Comparison of ENCODE assay signal across 1 cellular context in the genomic region with DNA sequence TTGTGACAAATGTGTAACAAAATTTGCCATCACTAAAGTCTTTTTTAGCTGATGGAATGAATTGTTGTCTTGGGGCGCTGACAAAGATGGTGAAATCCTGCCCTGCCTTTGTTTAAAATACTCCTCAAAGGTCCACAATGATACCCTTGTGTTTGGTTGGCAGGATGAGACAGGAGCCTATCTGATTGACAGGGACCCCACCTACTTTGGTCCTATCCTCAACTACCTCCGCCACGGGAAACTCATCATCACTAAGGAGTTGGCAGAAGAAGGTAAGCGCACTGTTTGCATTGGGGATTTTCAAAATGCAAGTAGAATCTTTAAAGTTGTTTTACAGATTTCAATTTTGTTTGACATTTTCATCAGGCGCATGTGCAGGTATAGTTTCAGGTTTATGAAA.
A peak's percentile ranks its signal among the peaks of the same experiment; 100 is the strongest.
TF ChIP-seq lines count a peak whose summit lies in the region.

No MANE protein-coding gene starts in this region.

TF ChIP-seq in HepG2, 621 proteins besides CTCF, POLR2A, EP300 and RAD21:
- TF ChIP-seq, protein P1, sequence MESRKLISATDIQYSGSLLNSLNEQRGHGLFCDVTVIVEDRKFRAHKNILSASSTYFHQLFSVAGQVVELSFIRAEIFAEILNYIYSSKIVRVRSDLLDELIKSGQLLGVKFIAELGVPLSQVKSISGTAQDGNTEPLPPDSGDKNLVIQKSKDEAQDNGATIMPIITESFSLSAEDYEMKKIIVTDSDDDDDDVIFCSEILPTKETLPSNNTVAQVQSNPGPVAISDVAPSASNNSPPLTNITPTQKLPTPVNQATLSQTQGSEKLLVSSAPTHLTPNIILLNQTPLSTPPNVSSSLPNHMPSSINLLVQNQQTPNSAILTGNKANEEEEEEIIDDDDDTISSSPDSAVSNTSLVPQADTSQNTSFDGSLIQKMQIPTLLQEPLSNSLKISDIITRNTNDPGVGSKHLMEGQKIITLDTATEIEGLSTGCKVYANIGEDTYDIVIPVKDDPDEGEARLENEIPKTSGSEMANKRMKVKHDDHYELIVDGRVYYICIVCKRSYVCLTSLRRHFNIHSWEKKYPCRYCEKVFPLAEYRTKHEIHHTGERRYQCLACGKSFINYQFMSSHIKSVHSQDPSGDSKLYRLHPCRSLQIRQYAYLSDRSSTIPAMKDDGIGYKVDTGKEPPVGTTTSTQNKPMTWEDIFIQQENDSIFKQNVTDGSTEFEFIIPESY (CRISPR knock-in tag; IDR thresholded peaks at IDR 0.05): peak; percentile 72; the same call in 1 of the 2 replicates
- TF ChIP-seq, protein P2, sequence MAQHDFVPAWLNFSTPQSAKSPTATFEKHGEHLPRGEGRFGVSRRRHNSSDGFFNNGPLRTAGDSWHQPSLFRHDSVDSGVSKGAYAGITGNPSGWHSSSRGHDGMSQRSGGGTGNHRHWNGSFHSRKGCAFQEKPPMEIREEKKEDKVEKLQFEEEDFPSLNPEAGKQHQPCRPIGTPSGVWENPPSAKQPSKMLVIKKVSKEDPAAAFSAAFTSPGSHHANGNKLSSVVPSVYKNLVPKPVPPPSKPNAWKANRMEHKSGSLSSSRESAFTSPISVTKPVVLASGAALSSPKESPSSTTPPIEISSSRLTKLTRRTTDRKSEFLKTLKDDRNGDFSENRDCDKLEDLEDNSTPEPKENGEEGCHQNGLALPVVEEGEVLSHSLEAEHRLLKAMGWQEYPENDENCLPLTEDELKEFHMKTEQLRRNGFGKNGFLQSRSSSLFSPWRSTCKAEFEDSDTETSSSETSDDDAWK (CRISPR knock-in tag; IDR thresholded peaks at IDR 0.05): no peak
- TF ChIP-seq NFYB (CRISPR knock-in tag; IDR thresholded peaks at IDR 0.05) (0 out of 2 replicates have a peak, but pooled peaks have one; percentile 12), ELF3 (CRISPR knock-in tag; IDR thresholded peaks at IDR 0.05) (0 out of 2 replicates have a peak, but pooled peaks have one; percentile 11), SP5 (CRISPR knock-in tag; IDR thresholded peaks at IDR 0.05; ENCODE audit: borderline replicate concordance, low read depth) (peak; percentile 57; the same call in 1 of the 2 replicates), SOX13 (IDR thresholded peaks at IDR 0.05) (no peak), SOX13 (CRISPR knock-in tag; conservative IDR thresholded peaks at IDR 0.05 in 1 of 2, IDR thresholded peaks at IDR 0.05 in 1 of 2) (peak in 1 of 2 experiments; percentile 32; a peak in 1 of 4 replicates), SAP130 (CRISPR knock-in tag; IDR thresholded peaks at IDR 0.05; ENCODE audit: low read depth) (0 out of 2 replicates have a peak, but pooled peaks have one; percentile 15)
- TF ChIP-seq, protein P3, sequence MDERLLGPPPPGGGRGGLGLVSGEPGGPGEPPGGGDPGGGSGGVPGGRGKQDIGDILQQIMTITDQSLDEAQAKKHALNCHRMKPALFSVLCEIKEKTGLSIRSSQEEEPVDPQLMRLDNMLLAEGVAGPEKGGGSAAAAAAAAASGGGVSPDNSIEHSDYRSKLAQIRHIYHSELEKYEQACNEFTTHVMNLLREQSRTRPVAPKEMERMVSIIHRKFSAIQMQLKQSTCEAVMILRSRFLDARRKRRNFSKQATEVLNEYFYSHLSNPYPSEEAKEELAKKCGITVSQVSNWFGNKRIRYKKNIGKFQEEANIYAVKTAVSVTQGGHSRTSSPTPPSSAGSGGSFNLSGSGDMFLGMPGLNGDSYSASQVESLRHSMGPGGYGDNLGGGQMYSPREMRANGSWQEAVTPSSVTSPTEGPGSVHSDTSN (CRISPR knock-in tag; IDR thresholded peaks at IDR 0.05): peak; percentile 51; the same call in 1 of the 2 replicates
- TF ChIP-seq, protein P4, sequence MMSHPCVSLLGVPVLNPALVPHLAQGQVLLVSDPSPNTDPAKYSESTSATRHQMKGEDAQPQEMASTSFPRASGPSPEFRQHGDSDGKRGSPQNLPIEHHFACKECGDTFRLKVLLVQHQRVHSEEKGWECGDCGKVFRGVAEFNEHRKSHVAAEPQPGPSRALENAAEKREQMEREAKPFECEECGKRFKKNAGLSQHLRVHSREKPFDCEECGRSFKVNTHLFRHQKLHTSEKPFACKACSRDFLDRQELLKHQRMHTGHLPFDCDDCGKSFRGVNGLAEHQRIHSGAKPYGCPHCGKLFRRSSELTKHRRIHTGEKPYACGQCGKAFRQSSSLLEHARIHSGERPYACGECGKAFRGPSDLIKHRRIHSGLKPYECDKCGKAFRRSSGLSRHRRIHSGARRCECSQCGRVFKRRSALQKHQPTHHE (CRISPR knock-in tag; IDR thresholded peaks at IDR 0.05; ENCODE audit: borderline replicate concordance): no peak
